In genomic region chr4:185236155-185236503, GRCh38 we compare ENCODE assay signal across 21 cellular contexts.
"Had no signal": no experiment of that assay in that cellular context is flagged by ENCODE, and none has a peak within 500 bp of the region (broad histone marks: within the 10 kb centered on the region; RNA-seq: fewer than 3 reads in every experiment).

No MANE protein-coding gene starts in this region.

- H3K27me3 ChIP-seq: body of pancreas, colonic mucosa, foreskin keratinocyte, upper lobe of left lung had no signal

- H3K36me3 Mint-ChIP-seq: activated CD4-positive, alpha-beta memory T cell treated with anti-CD3 and anti-CD28 coated beads for 36 hours; natural killer cell had no signal

- H3K27ac ChIP-seq: body of pancreas, colonic mucosa, foreskin keratinocyte, neutrophil, upper lobe of left lung had no signal

- H3K4me3 ChIP-seq: body of pancreas, colonic mucosa, upper lobe of left lung had no signal

- H3K27ac Mint-ChIP-seq: activated CD4-positive, alpha-beta memory T cell treated with anti-CD3 and anti-CD28 coated beads for 36 hours; activated naive CD8-positive, alpha-beta T cell treated with anti-CD3 and anti-CD28 coated beads, Interleukin-2, amount 10 ng/mL, durations not matched to agents 7 days and 5 days; activated T-helper 2 cell treated with anti-CD3 and anti-CD28 coated beads, Interferon-gamma antibody, Interleukin-2, Interleukin-4, amounts not matched to agents 10 μg/mL and 5 μg/mL and 100 μg/mL, durations not matched to agents 14 hours and 24 hours and 36 hours; natural killer cell; stimulated activated naive CD8-positive, alpha-beta T cell treated with anti-CD3 and anti-CD28 coated beads, Interleukin-15, amount 100 ng/mL, for 72 hours had no signal

- H3K4me1 Mint-ChIP-seq: activated naive CD8-positive, alpha-beta T cell treated with anti-CD3 and anti-CD28 coated beads, Interleukin-2, amount 10 ng/mL, durations not matched to agents 7 days and 5 days had no signal

- H3K4me3 Mint-ChIP-seq: activated CD4-positive, alpha-beta memory T cell treated with anti-CD3 and anti-CD28 coated beads for 36 hours; activated naive CD8-positive, alpha-beta T cell treated with anti-CD3 and anti-CD28 coated beads, Interleukin-2, amount 10 ng/mL, durations not matched to agents 7 days and 5 days; natural killer cell; stimulated activated naive CD8-positive, alpha-beta T cell treated with anti-CD3 and anti-CD28 coated beads, Interleukin-15, amount 100 ng/mL, for 72 hours had no signal

- H3K27me3 Mint-ChIP-seq: activated CD4-positive, alpha-beta memory T cell treated with anti-CD3 and anti-CD28 coated beads for 36 hours; activated naive CD8-positive, alpha-beta T cell treated with anti-CD3 and anti-CD28 coated beads, Interleukin-2, amount 10 ng/mL, durations not matched to agents 7 days and 5 days; stimulated activated naive CD8-positive, alpha-beta T cell treated with anti-CD3 and anti-CD28 coated beads, Interleukin-15, amount 100 ng/mL, for 72 hours had no signal

- H3K4me1 ChIP-seq: colonic mucosa, foreskin keratinocyte had no signal

- ATAC-seq: natural killer cell; stimulated activated naive CD8-positive, alpha-beta T cell treated with anti-CD3 and anti-CD28 coated beads, Interleukin-15, amount 100 ng/mL, for 72 hours had no signal

- DNase-seq: activated CD4-positive, alpha-beta memory T cell treated with anti-CD3 and anti-CD28 coated beads for 36 hours; activated naive CD4-positive, alpha-beta T cell treated with Interleukin-2 at 50 U/mL for 16 hours; activated naive CD8-positive, alpha-beta T cell treated with anti-CD3 and anti-CD28 coated beads, Interleukin-2, amount 10 ng/mL, durations not matched to agents 7 days and 5 days; activated T-cell treated with anti-CD3 and anti-CD28 coated beads for 4 hours; amygdala; caudate nucleus; colonic mucosa; glutamatergic neuron; hippocampal formation; mammary epithelial cell; natural killer cell; posterior cingulate gyrus; retina; stimulated activated CD4-positive, alpha-beta T cell treated with anti-CD3 and anti-CD28 coated beads, Interleukin-2, amount 100 ng/mL, for 48 hours; stimulated activated naive CD8-positive, alpha-beta T cell treated with anti-CD3 and anti-CD28 coated beads, Interleukin-15, amount 100 ng/mL, for 72 hours; T-helper 2 cell; upper lobe of left lung had no signal

- H3K9me3 Mint-ChIP-seq: activated CD4-positive, alpha-beta memory T cell treated with anti-CD3 and anti-CD28 coated beads for 36 hours; activated T-helper 2 cell treated with anti-CD3 and anti-CD28 coated beads, Interferon-gamma antibody, Interleukin-2, Interleukin-4, amounts not matched to agents 10 μg/mL and 5 μg/mL and 100 μg/mL, durations not matched to agents 14 hours and 24 hours and 36 hours; natural killer cell; stimulated activated naive CD8-positive, alpha-beta T cell treated with anti-CD3 and anti-CD28 coated beads, Interleukin-15, amount 100 ng/mL, for 72 hours had no signal

- H3K36me3 ChIP-seq: colonic mucosa, neutrophil, upper lobe of left lung had no signal

- H3K9me3 ChIP-seq: body of pancreas, colonic mucosa, neutrophil had no signal
